Comparison of ENCODE assay signal across 15 cellular contexts in the genomic region with DNA sequence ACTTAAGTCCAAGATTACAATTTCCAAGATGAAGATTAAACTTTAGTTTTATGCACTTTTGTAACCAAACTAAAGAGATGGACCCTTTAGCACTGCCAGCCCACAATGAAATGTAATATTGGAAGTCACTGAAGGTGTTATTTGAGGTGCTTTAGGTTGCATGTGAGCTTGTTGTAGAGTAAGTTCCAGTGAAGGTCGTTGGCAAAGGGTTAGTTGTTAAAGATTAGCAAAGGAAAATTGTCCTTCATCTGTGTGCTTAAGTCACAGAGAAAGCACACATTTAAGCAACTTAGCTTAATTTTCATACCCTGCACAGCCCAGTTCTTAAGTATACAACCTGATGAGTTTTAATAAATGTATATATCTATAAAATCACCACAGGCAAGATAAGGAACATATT. TPM values are rescaled to one million over a fixed set of nuclear protein-coding genes. Genes with fewer than 3 reads are reported as not detected.
A peak's percentile ranks its signal among the peaks of the same experiment; 100 is the strongest.
DNase-seq lines count a peak whose midpoint lies in the region; ATAC-seq and TF ChIP-seq lines count a peak whose summit lies in the region.
"Had no signal": no experiment of that assay in that cellular context is flagged by ENCODE, and none has a peak within 500 bp of the region (broad histone marks: within the 10 kb centered on the region; RNA-seq: fewer than 3 reads in every experiment).

No MANE protein-coding gene starts in this region.

- WGBS in heart right ventricle, 2 donors: 15 to 42% methylated on average over 1 of the region's 1 CpG

- H3K4me1 ChIP-seq in heart right ventricle: peaks cover 0 to 68% (median 41%) of the 10 kb centered on the region in 9 donors
- H3K4me1 ChIP-seq: Caco-2 had no signal

- TF ChIP-seq CTCF in heart right ventricle (IDR thresholded peaks at IDR 0.05) (no peak), GM13976 (IDR thresholded peaks at IDR 0.05; ENCODE audit: borderline replicate concordance, control extremely low read depth, extremely low read depth, insufficient read depth, missing control alignments) (no peak)

- peak overlapping the region in 7 of 10 donors; percentile 19 to 87 (median 67) for H3K27ac ChIP-seq in heart right ventricle
- H3K27ac ChIP-seq: RWPE1 had no signal

- ATAC-seq in heart right ventricle (no peak), left cardiac atrium (no peak), T-helper 17 cell (no peak), left lobe of liver (peak; percentile 62)
- no peak for ATAC-seq in stimulated activated naive B cell treated with anti-CD40 and anti-IgM and Interleukin-4, amounts not matched to agents 10 μg/mL and 1 μg/mL and 100 μg/mL, for 72 hours (replicated peaks)
- ATAC-seq: GM23338, HCT116 had no signal

- no peaks in the 10 kb centered on the region for H3K27me3 ChIP-seq in heart right ventricle

- H3K9me3 Mint-ChIP-seq in stimulated activated naive B cell treated with anti-CD40 and anti-IgM and Interleukin-4, amounts not matched to agents 10 μg/mL and 1 μg/mL and 100 μg/mL, for 72 hours: peaks cover 3 to 4% of the 10 kb centered on the region in 2 donors
- H3K9me3 Mint-ChIP-seq: GM23338 had no signal

- H3K9me3 ChIP-seq in heart right ventricle: no peaks in the 10 kb centered on the region
- no peaks in the 10 kb centered on the region for H3K9me3 ChIP-seq in T-helper 17 cell (ENCODE audit: control insufficient read depth, low read length, poor library complexity, severe bottlenecking)
- H3K9me3 ChIP-seq: Caco-2 had no signal

- H3K36me3 Mint-ChIP-seq in T-helper 17 cell (ENCODE audit: low read depth): peaks cover 8% of the 10 kb centered on the region
- peaks cover 24 to 43% of the 10 kb centered on the region in 2 donors for H3K36me3 Mint-ChIP-seq in stimulated activated naive B cell treated with anti-CD40 and anti-IgM and Interleukin-4, amounts not matched to agents 10 μg/mL and 1 μg/mL and 100 μg/mL, for 72 hours

- no peaks in the 10 kb centered on the region for H3K27me3 Mint-ChIP-seq in T-helper 17 cell
- no peaks in the 10 kb centered on the region for H3K27me3 Mint-ChIP-seq in stimulated activated naive B cell treated with anti-CD40 and anti-IgM and Interleukin-4, amounts not matched to agents 10 μg/mL and 1 μg/mL and 100 μg/mL, for 72 hours

- no peak overlapping the region for H3K4me3 Mint-ChIP-seq in T-helper 17 cell
- H3K4me3 Mint-ChIP-seq in stimulated activated naive B cell treated with anti-CD40 and anti-IgM and Interleukin-4, amounts not matched to agents 10 μg/mL and 1 μg/mL and 100 μg/mL, for 72 hours: no peak overlapping the region
- H3K4me3 Mint-ChIP-seq: GM23338 had no signal

- intact Hi-C loops in heart right ventricle (cut with DNase I) (loop anchor here in 1 of 10 donors (5.0 kb wide), 1 partner anchor 38 kb away; no protein-coding TSS in a partner anchor), left cardiac atrium (cut with DNase I) (no loop called here)

- H3K4me1 Mint-ChIP-seq in T-helper 17 cell: peaks cover 57% of the 10 kb centered on the region
- H3K4me1 Mint-ChIP-seq in stimulated activated naive B cell treated with anti-CD40 and anti-IgM and Interleukin-4, amounts not matched to agents 10 μg/mL and 1 μg/mL and 100 μg/mL, for 72 hours: peaks cover 41 to 80% of the 10 kb centered on the region in 2 donors

- H3K36me3 ChIP-seq in heart right ventricle: no peaks in the 10 kb centered on the region

- H3K4me3 ChIP-seq in heart right ventricle: no peak overlapping the region
- H3K4me3 ChIP-seq: GM23338 had no signal

- DNase-seq in heart right ventricle (no peak), left cardiac atrium (no peak), T-helper 17 cell (no peak), left lobe of liver (ENCODE audit: low spot score) (no peak), GM13976 (ENCODE audit: low spot score) (no peak), midbrain (lab: John Stamatoyannopoulos, UW) (no peak)
- no peak for DNase-seq in stimulated activated naive B cell treated with anti-CD40 and anti-IgM and Interleukin-4, amounts not matched to agents 10 μg/mL and 1 μg/mL and 100 μg/mL, for 72 hours
- DNase-seq: Caco-2, DMS153, NCI-H1105 treated with DMSO at 0.1 percent for 48 hours, NCI-H187, NCI-H446 had no signal

- H3K27ac Mint-ChIP-seq in T-helper 17 cell: peak overlapping the region; percentile 92
- H3K27ac Mint-ChIP-seq in stimulated activated naive B cell treated with anti-CD40 and anti-IgM and Interleukin-4, amounts not matched to agents 10 μg/mL and 1 μg/mL and 100 μg/mL, for 72 hours: peak overlapping the region; percentile 7
- H3K27ac Mint-ChIP-seq: GM23338 had no signal

- in situ Hi-C loops in GM13976 (cut with MboI; ENCODE audit: low sequenced_read_pairs, unreplicated experiment): no loop called here

RNA-seq across cellular contexts. Expression of a gene that starts 46.7 kb away (rescaled TPM):
- total RNA-seq in heart right ventricle (100 to 1,000 TPM in 3 of 10 donors, 10 to 100 TPM in 7; 68.9 to 111 (median 94.6) TPM), left cardiac atrium (100 to 1,000 TPM; 110 to 142 TPM), T-helper 17 cell (100 to 1,000 TPM; 120 to 127 TPM), left lobe of liver (7.5 TPM)
- 10 to 100 TPM in 1 of 2 donors, 1 to 10 TPM in 1; 6.4 to 13.1 TPM for polyA plus RNA-seq in heart right ventricle
